21 cellular contexts compared by ENCODE assay signal in genomic region chr2:122523143-122523542, GRCh38.
DNase-seq lines count a peak whose midpoint lies in the region; ATAC-seq, FAIRE-seq and TF ChIP-seq lines count a peak whose summit lies in the region.
"Had no signal": no experiment of that assay in that cellular context is flagged by ENCODE, and none has a peak within 500 bp of the region (broad histone marks: within the 10 kb centered on the region; RNA-seq: fewer than 3 reads in every experiment).

No MANE protein-coding gene starts in this region.

- no peaks in the 10 kb centered on the region for H3K4me1 Mint-ChIP-seq in T-helper 17 cell
- H3K4me1 Mint-ChIP-seq: CD4-positive, alpha-beta memory T cell had no signal

- TF ChIP-seq CTCF in HepG2 (CRISPR knock-in tag; IDR thresholded peaks at IDR 0.05) (no peak), right lobe of liver (IDR thresholded peaks at IDR 0.05) (no peak), Loucy (conservative IDR thresholded peaks at IDR 0.05; ENCODE audit: low read length) (0 out of 2 replicates have a peak, but pooled peaks have one; percentile 11), WERI-Rb-1 (IDR thresholded peaks at IDR 0.05; ENCODE audit: low read depth, low read length) (no peak)

- H3K4me1 ChIP-seq in HepG2 (ENCODE audit: insufficient read depth, low read length) (no peaks in the 10 kb centered on the region), right lobe of liver (no peaks in the 10 kb centered on the region), Loucy (ENCODE audit: insufficient read depth, low read length, poor library complexity, severe bottlenecking) (no peaks in the 10 kb centered on the region)

- no peaks in the 10 kb centered on the region for H3K36me3 Mint-ChIP-seq in T-helper 17 cell (ENCODE audit: low read depth)
- H3K36me3 Mint-ChIP-seq: CD4-positive, alpha-beta memory T cell had no signal

- H2AFZ ChIP-seq in HepG2 (ENCODE audit: low read length) (no peak overlapping the region), Loucy (ENCODE audit: low read length) (no peak overlapping the region)

- TF ChIP-seq EP300 in HepG2 (IDR thresholded peaks at IDR 0.05; ENCODE audit: low read depth in 2 of 2, low read length in 2 of 2) = no peak
- no peak for TF ChIP-seq EP300 in HepG2 (CRISPR knock-in tag; IDR thresholded peaks at IDR 0.05; ENCODE audit: borderline replicate concordance)

- H3K9ac ChIP-seq in HepG2 (ENCODE audit: insufficient read depth, low read depth, low read length) (no peak overlapping the region), Loucy (ENCODE audit: low read depth, low read length, poor library complexity, severe bottlenecking) (no peak overlapping the region)
- H3K9ac ChIP-seq: KMS-11, SK-N-SH had no signal

- no peak for TF ChIP-seq POLR2A in HepG2 (IDR thresholded peaks at IDR 0.05; ENCODE audit: insufficient read depth in 1 of 2, low read depth in 2 of 2, low read length in 2 of 2)
- TF ChIP-seq POLR2A in right lobe of liver (IDR thresholded peaks at IDR 0.05) = no peak

- TF ChIP-seq RAD21 in HepG2 (CRISPR knock-in tag; IDR thresholded peaks at IDR 0.05) = no peak

- H3K4me3 Mint-ChIP-seq in T-helper 17 cell = no peak overlapping the region
- H3K4me3 Mint-ChIP-seq: CD4-positive, alpha-beta memory T cell had no signal

- no peak overlapping the region for H3K27ac ChIP-seq in HepG2 (ENCODE audit: extremely low read length, insufficient read depth, low read length)
- no peak overlapping the region for H3K27ac ChIP-seq in right lobe of liver
- no peak overlapping the region for H3K27ac ChIP-seq in WERI-Rb-1
- H3K27ac ChIP-seq: KMS-11 had no signal

- no TSS peak for BruUV-seq in HepG2 (replicated peaks; lab: Mats Ljungman, UMichigan)

- POLR2A ChIA-PET in HepG2 (lab: Yijun Ruan, JAX) = no interaction called here

- no peak for FAIRE-seq in HepG2 (lab: Jason Lieb, UNC)
- peak; percentile 73 for FAIRE-seq in urothelium cell line (lab: Jason Lieb, UNC)
- FAIRE-seq: RCC 7860 had no signal

- no peak overlapping the region for H3K4me2 ChIP-seq in HepG2 (ENCODE audit: low read depth, low read length)
- H3K4me2 ChIP-seq in Loucy (ENCODE audit: low read depth, low read length, poor library complexity, severe bottlenecking) = no peak overlapping the region
- H3K4me2 ChIP-seq: KMS-11, SK-N-SH had no signal

- H3K27me3 Mint-ChIP-seq in T-helper 17 cell = no peaks in the 10 kb centered on the region
- H3K27me3 Mint-ChIP-seq: CD4-positive, alpha-beta memory T cell had no signal

- DNase-seq in HepG2 (ENCODE audit: low spot score) (no peak), right lobe of liver (no peak), WERI-Rb-1 (peak; percentile 9), urothelium cell line (ENCODE audit: low spot score) (no peak), T-helper 17 cell (no peak), HuH-7.5 (ENCODE audit: low spot score) (no peak), NCI-H2107 treated with DMSO at 0.1 percent for 48 hours (lab: John Stamatoyannopoulos, UW; ENCODE audit: unreplicated experiment) (no peak)
- DNase-seq: 8988T; CD4-positive, alpha-beta memory T cell; DMS53; EL; NCI-H1092; NCI-H146; NCI-H2029 treated with DMSO at 0.1 percent for 48 hours; NCI-H446 treated with DMSO at 0.1 percent for 48 hours; NCI-H69; Right ventricle myocardium superior had no signal

- WGBS in HepG2 (ENCODE audit: low lambda C conversion rate) = 0% methylated on average over 4 of the region's 4 CpGs
- WGBS in right lobe of liver (ENCODE audit: insufficient coverage, low coverage, low lambda C conversion rate, missing lambda C conversion rate) = 81% methylated on average over 4 of the region's 4 CpGs

- no peaks in the 10 kb centered on the region for H3K27me3 ChIP-seq in HepG2 (ENCODE audit: control insufficient read depth in 1 of 2, insufficient read depth in 2 of 2, low read length in 2 of 2)
- no peaks in the 10 kb centered on the region for H3K27me3 ChIP-seq in right lobe of liver
- H3K27me3 ChIP-seq in Loucy (ENCODE audit: insufficient read depth, low read length, poor library complexity, severe bottlenecking) = no peaks in the 10 kb centered on the region
- H3K27me3 ChIP-seq in WERI-Rb-1 (ENCODE audit: insufficient read depth, low read depth, severe bottlenecking) = no peaks in the 10 kb centered on the region

- H3K36me3 ChIP-seq in HepG2 (replicated peaks in 1 of 2; ENCODE audit: control insufficient read depth in 1 of 2, insufficient read depth in 2 of 2, low read length in 2 of 2) (no peaks in the 10 kb centered on the region), right lobe of liver (no peaks in the 10 kb centered on the region), Loucy (ENCODE audit: insufficient read depth, low read length) (no peaks in the 10 kb centered on the region), WERI-Rb-1 (no peaks in the 10 kb centered on the region)

- no peaks in the 10 kb centered on the region for H4K20me1 ChIP-seq in HepG2 (ENCODE audit: insufficient read depth, low read length)
- H4K20me1 ChIP-seq in Loucy (ENCODE audit: insufficient read depth, low read length, poor library complexity, severe bottlenecking) = no peaks in the 10 kb centered on the region

- CTCF ChIA-PET in HepG2 (lab: Yijun Ruan, JAX; ENCODE audit: low intra/inter-chr PET ratio, low total read pairs) = no interaction called here

- H3K9me2 ChIP-seq in Loucy (replicated peaks; ENCODE audit: low read depth, low read length) = no peaks in the 10 kb centered on the region
- H3K9me2 ChIP-seq: SK-N-SH had no signal

- H3F3A ChIP-seq in Loucy (ENCODE audit: low read depth) = no peaks in the 10 kb centered on the region

- H3K4me3 ChIP-seq in HepG2 (replicated peaks in 1 of 3; ENCODE audit: insufficient read depth in 1 of 3, low read depth in 2 of 3, low read length in 3 of 3) = no peak overlapping the region
- H3K4me3 ChIP-seq in right lobe of liver = no peak overlapping the region
- no peak overlapping the region for H3K4me3 ChIP-seq in Loucy (ENCODE audit: low read length, poor library complexity, severe bottlenecking)
- no peak overlapping the region for H3K4me3 ChIP-seq in WERI-Rb-1 (ENCODE audit: low read depth, low read length)

- H3K9me3 ChIP-seq in HepG2 (ENCODE audit: low read length) = peaks cover 18% of the 10 kb centered on the region; the same call in 1 of the 2 replicates
- no peaks in the 10 kb centered on the region for H3K9me3 ChIP-seq in right lobe of liver
- no peaks in the 10 kb centered on the region for H3K9me3 ChIP-seq in Loucy (ENCODE audit: insufficient read depth, low read depth, low read length)
- H3K9me3 ChIP-seq in WERI-Rb-1 (ENCODE audit: severe bottlenecking) = no peaks in the 10 kb centered on the region
- no peaks in the 10 kb centered on the region for H3K9me3 ChIP-seq in T-helper 17 cell (ENCODE audit: control insufficient read depth, low read length, poor library complexity, severe bottlenecking)
- H3K9me3 ChIP-seq: SK-N-SH had no signal

- intact Hi-C loops in HepG2 (cut with micrococcal nuclease; ENCODE audit: unreplicated experiment) = loop anchor here (5.0 kb wide), 1 partner anchor 546 kb away; no protein-coding TSS in a partner anchor
- intact Hi-C loops in right lobe of liver (cut with DNase I) = no loop called here

- ATAC-seq in HepG2 (peak; percentile 34; the same call in 1 of the 3 replicates), right lobe of liver (no peak), T-helper 17 cell (no peak)

- in situ Hi-C loops in HepG2 (cut with HindIII; ENCODE audit: extremely low pct_ligation_motif_present, low pct_unique_long_range_greater_than_20kb) = no loop called here

- no peaks in the 10 kb centered on the region for H3K79me2 ChIP-seq in HepG2 (ENCODE audit: insufficient read depth, low read length)
- no peaks in the 10 kb centered on the region for H3K79me2 ChIP-seq in Loucy (ENCODE audit: insufficient read depth, low read length)

- H3K27ac Mint-ChIP-seq in T-helper 17 cell = no peak overlapping the region
